ENCODE assay signal across 21 cellular contexts in genomic region chr9:93864029-93864428, GRCh38.
A peak's percentile ranks its signal among the peaks of the same experiment; 100 is the strongest.
DNase-seq lines count a peak whose midpoint lies in the region; ATAC-seq, FAIRE-seq and TF ChIP-seq lines count a peak whose summit lies in the region.
"Had no signal": no experiment of that assay in that cellular context is flagged by ENCODE, and none has a peak within 500 bp of the region (broad histone marks: within the 10 kb centered on the region; RNA-seq: fewer than 3 reads in every experiment).

No MANE protein-coding gene starts in this region.

- no peak overlapping the region for H3K4me3 ChIP-seq in HFF-Myc (replicated peaks; ENCODE audit: low read depth, low read length)
- H3K4me3 ChIP-seq: BLaER1, SK-N-MC had no signal

- no peaks in the 10 kb centered on the region for H3K36me3 Mint-ChIP-seq in nephron progenitor cell (ENCODE audit: low read depth)
- H3K36me3 Mint-ChIP-seq: CD4-positive, alpha-beta memory T cell had no signal

- peaks cover 14% of the 10 kb centered on the region for H3K27me3 Mint-ChIP-seq in nephron progenitor cell (ENCODE audit: low read depth, poor library complexity)

- no peak overlapping the region for H3K4me3 Mint-ChIP-seq in nephron progenitor cell
- H3K4me3 Mint-ChIP-seq: CD4-positive, alpha-beta memory T cell had no signal

- H3K27ac Mint-ChIP-seq in nephron progenitor cell = peak overlapping the region; percentile 60
- H3K27ac Mint-ChIP-seq: CD4-positive, alpha-beta memory T cell had no signal

- TF ChIP-seq CTCF in AG09319 (IDR thresholded peaks at IDR 0.05; ENCODE audit: low read depth, low read length) = no peak
- no peak for TF ChIP-seq CTCF in HFF-Myc (IDR thresholded peaks at IDR 0.05; ENCODE audit: low read depth, low read length, missing control alignments)
- no peak for TF ChIP-seq CTCF in nephron progenitor cell (IDR thresholded peaks at IDR 0.05)

- FAIRE-seq in H54 (lab: Jason Lieb, UNC) = no peak
- FAIRE-seq: A204.1, GM19239, RCC 7860 had no signal

- DNase-seq in AG09319 (ENCODE audit: extremely low read depth, low read depth) (peak; percentile 36), HFF-Myc (ENCODE audit: extremely low read depth, low read depth) (peak; percentile 14), fibroblast of peridontal ligament (ENCODE audit: extremely low read depth) (peak; percentile 66), nephron progenitor cell (peak; percentile 45), SIG-M5 (lab: John Stamatoyannopoulos, UW) (no peak), H54 (ENCODE audit: insufficient read length, low spot score) (no peak), SK-N-DZ (ENCODE audit: low spot score) (no peak)
- DNase-seq: CD4-positive, alpha-beta memory T cell; DMS153; GDM1; MV-4-11; NCI-H1417; NCI-H1930; NCI-H774 had no signal

- H3K9me3 Mint-ChIP-seq in nephron progenitor cell = no peaks in the 10 kb centered on the region
- H3K9me3 Mint-ChIP-seq: CD4-positive, alpha-beta memory T cell had no signal

- ATAC-seq in GM18517 (IDR thresholded peaks at IDR 0.05; ENCODE audit: unreplicated experiment) = no peak
- ATAC-seq: Right ventricle myocardium inferior had no signal

- peaks cover 55% of the 10 kb centered on the region for H3K4me1 Mint-ChIP-seq in nephron progenitor cell
- H3K4me1 Mint-ChIP-seq: CD4-positive, alpha-beta memory T cell had no signal

- no peak for TF ChIP-seq POLR2A in H54 (IDR thresholded peaks at IDR 0.05; ENCODE audit: low read depth, low read length)

Comparison
In these comparisons a context has a peak if more than half of its experiments do, and no peak if none do; other contexts are left out.
1. DNase-seq: peak in AG09319 (single experiment), HFF-Myc (single experiment), fibroblast of peridontal ligament (single experiment) and nephron progenitor cell (single experiment); none in SIG-M5 (single experiment), H54 (single experiment) and SK-N-DZ (single experiment).